ENCODE assay signal across 8 cellular contexts in genomic region chr5:120380644-120381043, GRCh38.
"Had no signal": no experiment of that assay in that cellular context is flagged by ENCODE, and none has a peak within 500 bp of the region (broad histone marks: within the 10 kb centered on the region; RNA-seq: fewer than 3 reads in every experiment).

No MANE protein-coding gene starts in this region.

- H3K4me3 ChIP-seq: GM12878 had no signal

- DNase-seq: GDM1, GF-D8 had no signal

- FAIRE-seq: G401.6, GM12878, GM12891, GM12892, GM18507, GM19239 had no signal

- ATAC-seq: GM12878 had no signal
